Comparison of ENCODE assay signal across 8 cellular contexts in genomic region chr18:49459404-49460171, GRCh38. TPM values are rescaled to one million over a fixed set of nuclear protein-coding genes. Genes with fewer than 3 reads are reported as not detected.
A peak's percentile ranks its signal among the peaks of the same experiment; 100 is the strongest.
DNase-seq lines count a peak whose midpoint lies in the region; ATAC-seq, FAIRE-seq and TF ChIP-seq lines count a peak whose summit lies in the region.

No MANE protein-coding gene starts in this region.

- H3K4me1 Mint-ChIP-seq in dendritic cell treated with granulocyte-macrophage colony-stimulating factor and Interleukin-4, amounts not matched to agents 40 ng/mL and 50 ng/mL, for 4 days (ENCODE audit: low read depth), result peaks cover 39% of the 10 kb centered on the region
- peaks cover 13% of the 10 kb centered on the region for H3K4me1 Mint-ChIP-seq in mesothelial cell of epicardium

- 0 out of 2 replicates have a peak, but pooled peaks cover 6% of the 10 kb centered on the region for H3F3A ChIP-seq in SU-DHL-6 (ENCODE audit: insufficient read depth)

- no peaks in the 10 kb centered on the region for H3K9me3 ChIP-seq in SU-DHL-6 (ENCODE audit: insufficient read depth, low read length)

- peak overlapping the region; percentile 85 for H3K9ac ChIP-seq in SU-DHL-6 (ENCODE audit: low read length)

- H4K20me1 ChIP-seq in SU-DHL-6 (ENCODE audit: low read depth, low read length), result peaks cover 3% of the 10 kb centered on the region; the same call in 1 of the 2 replicates

- TF ChIP-seq CTCF in SU-DHL-6 (IDR thresholded peaks at IDR 0.05; ENCODE audit: insufficient read depth, low read length, poor library complexity, severe bottlenecking), result no peak
- TF ChIP-seq CTCF in mesothelial cell of epicardium (IDR thresholded peaks at IDR 0.05; ENCODE audit: unreplicated experiment), result no peak

- H3K4me3 Mint-ChIP-seq in dendritic cell treated with granulocyte-macrophage colony-stimulating factor and Interleukin-4, amounts not matched to agents 40 ng/mL and 50 ng/mL, for 4 days, result peak overlapping the region; percentile 89
- H3K4me3 Mint-ChIP-seq in mesothelial cell of epicardium, result peak overlapping the region; percentile 79

- peak overlapping the region; percentile 95 for H2AFZ ChIP-seq in SU-DHL-6 (ENCODE audit: low read depth, low read length, severe bottlenecking)

- TF ChIP-seq POLR2A in GM12891 (IDR thresholded peaks at IDR 0.05; ENCODE audit: low read depth, low read length), result no peak

- peaks cover 4% of the 10 kb centered on the region for H3K36me3 Mint-ChIP-seq in dendritic cell treated with granulocyte-macrophage colony-stimulating factor and Interleukin-4, amounts not matched to agents 40 ng/mL and 50 ng/mL, for 4 days (ENCODE audit: low read depth)
- peaks cover 3% of the 10 kb centered on the region for H3K36me3 Mint-ChIP-seq in mesothelial cell of epicardium

- H3K27ac ChIP-seq in SU-DHL-6 (ENCODE audit: low read depth, low read length) (peak overlapping the region; percentile 62; the same call in 1 of the 2 replicates), temporal lobe (ENCODE audit: low read depth, low read length) (peak overlapping the region; percentile 84)

- H3K9me3 Mint-ChIP-seq in dendritic cell treated with granulocyte-macrophage colony-stimulating factor and Interleukin-4, amounts not matched to agents 40 ng/mL and 50 ng/mL, for 4 days, result no peaks in the 10 kb centered on the region
- H3K9me3 Mint-ChIP-seq in mesothelial cell of epicardium, result no peaks in the 10 kb centered on the region

- ATAC-seq in HG02623 (IDR thresholded peaks at IDR 0.05; ENCODE audit: unreplicated experiment) (peak; percentile 22), HG03571 (IDR thresholded peaks at IDR 0.05; ENCODE audit: unreplicated experiment) (no peak)

- H3K9me2 ChIP-seq in SU-DHL-6 (replicated peaks; ENCODE audit: insufficient read depth, low read length), result no peaks in the 10 kb centered on the region

- DNase-seq in GM12891 (ENCODE audit: insufficient read length, low spot score), result no peak
- DNase-seq in mesothelial cell of epicardium (ENCODE audit: low spot score in 2 of 2, unreplicated experiment in 2 of 2), result no peak
- no peak for DNase-seq in NCI-H2029 (lab: John Stamatoyannopoulos, UW)

- H3K4me2 ChIP-seq in SU-DHL-6 (ENCODE audit: low read depth, low read length, poor library complexity, severe bottlenecking), result peak overlapping the region; percentile 78

- intact Hi-C loops in dendritic cell treated with granulocyte-macrophage colony-stimulating factor and Interleukin-4, amounts not matched to agents 40 ng/mL and 50 ng/mL, for 4 days (cut with micrococcal nuclease), result loop anchor here (1.0 kb wide), 2 partner anchors 28 to 33 kb away; partner anchors contain the start of genes C18orf32 and RPL17

- H3K27me3 Mint-ChIP-seq in dendritic cell treated with granulocyte-macrophage colony-stimulating factor and Interleukin-4, amounts not matched to agents 40 ng/mL and 50 ng/mL, for 4 days, result no peaks in the 10 kb centered on the region
- H3K27me3 Mint-ChIP-seq in mesothelial cell of epicardium (ENCODE audit: low read depth), result no peaks in the 10 kb centered on the region

- peak overlapping the region; percentile 74 for H3K4me3 ChIP-seq in SU-DHL-6 (ENCODE audit: insufficient read depth, low read length, poor library complexity, severe bottlenecking)

- peaks cover 58% of the 10 kb centered on the region for H3K79me2 ChIP-seq in SU-DHL-6 (ENCODE audit: insufficient read depth, low read length)

- no peaks in the 10 kb centered on the region for H3K36me3 ChIP-seq in SU-DHL-6 (ENCODE audit: low read length)

- FAIRE-seq in GM12891 (lab: Jason Lieb, UNC), result peak; percentile 26

- H3K27ac Mint-ChIP-seq in dendritic cell treated with granulocyte-macrophage colony-stimulating factor and Interleukin-4, amounts not matched to agents 40 ng/mL and 50 ng/mL, for 4 days, result peak overlapping the region; percentile 87
- no peak overlapping the region for H3K27ac Mint-ChIP-seq in mesothelial cell of epicardium

- no peaks in the 10 kb centered on the region for H3K27me3 ChIP-seq in SU-DHL-6 (ENCODE audit: low read length)

TF ChIP-seq in GM12891, 5 proteins besides CTCF, POLR2A, EP300 and RAD21:
- TF ChIP-seq SPI1 (IDR thresholded peaks at IDR 0.05; ENCODE audit: low read depth, low read length) (no peak), POLR2AphosphoS5 (IDR thresholded peaks at IDR 0.05; ENCODE audit: low read depth, low read length) (no peak), PAX5 (IDR thresholded peaks at IDR 0.05; ENCODE audit: insufficient read depth, low read length, severe bottlenecking) (no peak), TAF1 (IDR thresholded peaks at IDR 0.05; ENCODE audit: low read depth, low read length) (no peak), POU2F2 (IDR thresholded peaks at IDR 0.05; ENCODE audit: low read depth, low read length) (no peak)

RNA-seq across cellular contexts. Expression of gene DYM, which starts 0.9 kb away (rescaled TPM):
- polyA plus RNA-seq in GM12891 (2012; ENCODE audit: low read depth, missing spikeins), result 24.0 TPM
- total RNA-seq in mesothelial cell of epicardium, result 65.3 to 76.1 TPM (median 71.2 TPM) in 3 replicates
- total RNA-seq in temporal lobe, result 61.5 TPM

RNA-seq across cellular contexts. Expression of gene C18orf32, which starts 27.4 kb away (rescaled TPM):
- polyA plus RNA-seq in GM12891 (2012; ENCODE audit: low read depth, missing spikeins), result 24.4 TPM
- total RNA-seq in mesothelial cell of epicardium, result 31.6 to 40.8 TPM (median 35.3 TPM) in 3 replicates
- total RNA-seq in temporal lobe, result 34.9 TPM

RNA-seq across cellular contexts. Expression of gene RPL17, which starts 32.7 kb away (rescaled TPM):
- 4,935 TPM for polyA plus RNA-seq in GM12891 (2012; ENCODE audit: low read depth, missing spikeins)
- total RNA-seq in mesothelial cell of epicardium (2,110 to 2,217 TPM (median 2,192 TPM) in 3 replicates), temporal lobe (922 TPM)
